29 cellular contexts compared by ENCODE assay signal in genomic region chr12:101336400-101336799, GRCh38.
"Had no signal": no experiment of that assay in that cellular context is flagged by ENCODE, and none has a peak within 500 bp of the region (broad histone marks: within the 10 kb centered on the region; RNA-seq: fewer than 3 reads in every experiment).

No MANE protein-coding gene starts in this region.

- DNase-seq: dermis blood vessel endothelial cell; dorsolateral prefrontal cortex; effector CD4-positive, alpha-beta T cell; effector memory CD4-positive, alpha-beta T cell; endodermal cell; erythroblast; esophagus squamous epithelium; foreskin fibroblast; foreskin melanocyte; gastrocnemius medialis; glutamatergic neuron; head of caudate nucleus; heart right ventricle; hippocampal formation; left cardiac atrium; left lung; left ventricle myocardium superior; lower lobe of right lung; mesenchymal stem cell; mucosa of descending colon; naive B cell; naive thymus-derived CD8-positive, alpha-beta T cell had no signal

- H3K4me1 ChIP-seq: esophagus squamous epithelium, gastrocnemius medialis, heart right ventricle, left lung, lower lobe of right lung had no signal

- H3K9me3 ChIP-seq: esophagus squamous epithelium, gastrocnemius medialis, heart right ventricle, left lung, lower lobe of right lung, mucosa of descending colon had no signal

- H3K4me3 ChIP-seq: coronary artery, dorsolateral prefrontal cortex, esophagus squamous epithelium, gastrocnemius medialis, heart right ventricle, left lung, lower lobe of right lung, mucosa of descending colon had no signal

- ATAC-seq: esophagus mucosa; gastrocnemius medialis; heart right ventricle; left cardiac atrium; left lung; left ventricle myocardium superior; lower lobe of right lung; mucosa of descending colon; naive thymus-derived CD8-positive, alpha-beta T cell had no signal

- H3K27me3 ChIP-seq: dorsolateral prefrontal cortex, esophagus squamous epithelium, gastrocnemius medialis, heart right ventricle, left lung had no signal

- H3K27me3 Mint-ChIP-seq: naive B cell; naive thymus-derived CD8-positive, alpha-beta T cell had no signal

- H3K9me3 Mint-ChIP-seq: endodermal cell; mesothelial cell of epicardium; naive B cell; naive thymus-derived CD8-positive, alpha-beta T cell had no signal

- FAIRE-seq: endometrium, islet of Langerhans, keratinocyte had no signal

- H3K27ac Mint-ChIP-seq: endodermal cell; mesothelial cell of epicardium; naive thymus-derived CD8-positive, alpha-beta T cell had no signal

- H3K4me3 Mint-ChIP-seq: endodermal cell; mesothelial cell of epicardium; naive B cell; naive thymus-derived CD8-positive, alpha-beta T cell had no signal

- H3K27ac ChIP-seq: coronary artery, dorsolateral prefrontal cortex, epithelial cell of prostate, esophagus squamous epithelium, gastrocnemius medialis, heart right ventricle, left lung, lower lobe of right lung had no signal

- H3K4me1 Mint-ChIP-seq: endodermal cell; mesothelial cell of epicardium; naive B cell; naive thymus-derived CD8-positive, alpha-beta T cell had no signal
